1 cellular context compared by ENCODE assay signal in the genomic region with DNA sequence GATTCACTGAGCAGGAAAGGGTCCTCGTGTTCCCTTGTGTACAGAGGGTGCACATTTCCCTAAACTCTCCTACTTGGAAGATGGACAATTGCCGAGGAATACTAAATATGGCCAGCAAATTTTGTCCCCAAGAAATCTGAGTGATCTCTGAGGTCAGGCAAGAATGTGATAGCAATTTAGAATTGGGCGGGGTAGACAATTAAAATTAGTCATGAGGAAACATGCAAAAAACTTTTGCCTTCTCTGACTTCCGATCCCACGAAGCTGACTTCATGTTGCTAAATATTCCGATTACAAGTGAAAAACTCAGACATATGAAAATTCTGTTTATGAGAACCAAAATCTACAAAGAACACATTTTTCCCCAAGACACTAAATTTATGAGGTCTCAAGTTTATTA.
TF ChIP-seq lines count a peak whose summit lies in the region.

No MANE protein-coding gene starts in this region.

TF ChIP-seq in HCT116, 20 proteins besides CTCF, POLR2A, EP300 and RAD21 (continued from another document):
- TF ChIP-seq, protein P1, sequence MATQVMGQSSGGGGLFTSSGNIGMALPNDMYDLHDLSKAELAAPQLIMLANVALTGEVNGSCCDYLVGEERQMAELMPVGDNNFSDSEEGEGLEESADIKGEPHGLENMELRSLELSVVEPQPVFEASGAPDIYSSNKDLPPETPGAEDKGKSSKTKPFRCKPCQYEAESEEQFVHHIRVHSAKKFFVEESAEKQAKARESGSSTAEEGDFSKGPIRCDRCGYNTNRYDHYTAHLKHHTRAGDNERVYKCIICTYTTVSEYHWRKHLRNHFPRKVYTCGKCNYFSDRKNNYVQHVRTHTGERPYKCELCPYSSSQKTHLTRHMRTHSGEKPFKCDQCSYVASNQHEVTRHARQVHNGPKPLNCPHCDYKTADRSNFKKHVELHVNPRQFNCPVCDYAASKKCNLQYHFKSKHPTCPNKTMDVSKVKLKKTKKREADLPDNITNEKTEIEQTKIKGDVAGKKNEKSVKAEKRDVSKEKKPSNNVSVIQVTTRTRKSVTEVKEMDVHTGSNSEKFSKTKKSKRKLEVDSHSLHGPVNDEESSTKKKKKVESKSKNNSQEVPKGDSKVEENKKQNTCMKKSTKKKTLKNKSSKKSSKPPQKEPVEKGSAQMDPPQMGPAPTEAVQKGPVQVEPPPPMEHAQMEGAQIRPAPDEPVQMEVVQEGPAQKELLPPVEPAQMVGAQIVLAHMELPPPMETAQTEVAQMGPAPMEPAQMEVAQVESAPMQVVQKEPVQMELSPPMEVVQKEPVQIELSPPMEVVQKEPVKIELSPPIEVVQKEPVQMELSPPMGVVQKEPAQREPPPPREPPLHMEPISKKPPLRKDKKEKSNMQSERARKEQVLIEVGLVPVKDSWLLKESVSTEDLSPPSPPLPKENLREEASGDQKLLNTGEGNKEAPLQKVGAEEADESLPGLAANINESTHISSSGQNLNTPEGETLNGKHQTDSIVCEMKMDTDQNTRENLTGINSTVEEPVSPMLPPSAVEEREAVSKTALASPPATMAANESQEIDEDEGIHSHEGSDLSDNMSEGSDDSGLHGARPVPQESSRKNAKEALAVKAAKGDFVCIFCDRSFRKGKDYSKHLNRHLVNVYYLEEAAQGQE (IDR thresholded peaks at IDR 0.05; ENCODE audit: low read depth): no peak
- TF ChIP-seq EZH2phosphoT487 (IDR thresholded peaks at IDR 0.05; ENCODE audit: borderline replicate concordance): no peak
